ENCODE assay signal across 18 cellular contexts in the genomic region with DNA sequence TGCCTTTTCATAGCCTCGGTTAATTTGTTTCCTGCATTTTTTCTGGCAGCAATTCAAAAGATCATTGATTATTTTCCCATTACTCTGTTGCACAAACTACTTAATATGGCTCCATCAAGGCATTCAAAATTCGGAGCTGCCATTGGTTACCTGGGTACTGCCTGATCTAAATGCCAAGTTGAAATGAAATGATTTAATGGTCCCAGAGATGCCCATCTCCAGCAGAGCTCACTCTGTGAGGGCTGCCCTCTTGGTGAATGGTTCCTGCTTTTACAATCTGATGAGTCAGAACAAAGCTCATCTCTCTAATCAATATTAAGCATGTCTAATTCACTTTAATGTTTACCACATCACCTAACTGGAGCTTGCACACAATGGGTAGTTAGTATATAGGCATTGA.
"Had no signal": no experiment of that assay in that cellular context is flagged by ENCODE, and none has a peak within 500 bp of the region (broad histone marks: within the 10 kb centered on the region; RNA-seq: fewer than 3 reads in every experiment).

No MANE protein-coding gene starts in this region.

- H3K27ac ChIP-seq: heart left ventricle, parathyroid adenoma, prostate gland, right lobe of liver, suprapubic skin, thyroid gland, upper lobe of left lung, uterus had no signal

- H3K36me3 ChIP-seq: heart left ventricle, prostate gland, right lobe of liver, suprapubic skin, thyroid gland, upper lobe of left lung, uterus had no signal

- H3K4me1 ChIP-seq: heart left ventricle, parathyroid adenoma, prostate gland, right lobe of liver, suprapubic skin, thyroid gland, upper lobe of left lung, uterus had no signal

- H3K4me3 ChIP-seq: heart left ventricle, prostate gland, right lobe of liver, suprapubic skin, thyroid gland, upper lobe of left lung, uterus had no signal

- H3K27me3 ChIP-seq: heart left ventricle, right lobe of liver, suprapubic skin, thyroid gland, upper lobe of left lung, uterus had no signal

- ATAC-seq: heart left ventricle; right lobe of liver; stimulated activated effector memory CD8-positive, alpha-beta T cell treated with anti-CD3 and anti-CD28 coated beads, Interleukin-12 subunit alpha, Interleukin-12 subunit beta, amount 100 ng/mL, for 72 hours; stimulated activated naive CD8-positive, alpha-beta T cell treated with anti-CD3 and anti-CD28 coated beads, Interleukin-15, Interleukin-2, amounts not matched to agents 100 U/mL and 50 U/mL, for 24 hours had no signal

- DNase-seq: effector CD4-positive, alpha-beta T cell; foreskin melanocyte; heart left ventricle; hypothalamus; mesendoderm; naive B cell; occipital lobe; right lobe of liver; stimulated activated CD4-positive, alpha-beta T cell treated with anti-CD3 and anti-CD28 coated beads, Interleukin-4, amount 100 ng/mL, for 1 hour; stimulated activated CD8-positive, alpha-beta memory T cell treated with anti-CD3 and anti-CD28 coated beads, Interleukin-4, amount 100 ng/mL, for 48 hours; stimulated activated naive CD8-positive, alpha-beta T cell treated with anti-CD3 and anti-CD28 coated beads, Interleukin-15, Interleukin-2, amounts not matched to agents 100 U/mL and 50 U/mL, for 24 hours; thyroid gland; upper lobe of left lung; uterus had no signal

- H3K9me3 ChIP-seq: heart left ventricle, prostate gland, right lobe of liver, suprapubic skin, thyroid gland, upper lobe of left lung, uterus had no signal
